In the genomic region with DNA sequence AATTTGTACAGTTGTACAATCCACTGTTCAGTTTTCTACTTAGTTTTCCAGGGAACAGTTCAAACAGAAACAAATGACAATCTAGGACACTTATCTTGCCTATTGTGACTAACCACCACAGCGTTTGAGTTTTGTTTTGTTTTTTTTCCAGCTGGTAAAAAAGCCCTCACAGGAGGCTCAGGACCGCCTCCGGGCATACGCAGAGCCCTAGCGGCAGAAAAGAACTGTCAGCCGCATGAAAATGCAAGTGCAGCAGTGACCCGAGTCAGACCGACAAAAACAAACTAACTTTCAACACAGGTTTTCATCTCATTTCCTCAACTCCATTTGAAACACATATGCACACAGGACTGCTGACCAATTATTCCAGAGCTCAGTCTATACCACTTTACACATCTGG, we compare ENCODE assay signal across 14 cellular contexts.
DNase-seq lines count a peak whose midpoint lies in the region; ATAC-seq and TF ChIP-seq lines count a peak whose summit lies in the region.
"Had no signal": no experiment of that assay in that cellular context is flagged by ENCODE, and none has a peak within 500 bp of the region (broad histone marks: within the 10 kb centered on the region; RNA-seq: fewer than 3 reads in every experiment).

No MANE protein-coding gene starts in this region.

- peaks cover 5% of the 10 kb centered on the region for H3K4me1 Mint-ChIP-seq in activated T-cell treated with anti-CD3 and anti-CD28 coated beads, Interleukin-2, amount 50 U/mL, for 24 hours (ENCODE audit: low read depth)
- H3K4me1 Mint-ChIP-seq in stimulated activated naive B cell treated with anti-CD40 and anti-IgM and Interleukin-4, amounts not matched to agents 10 μg/mL and 1 μg/mL and 100 μg/mL, for 72 hours: peaks cover 3 to 5% of the 10 kb centered on the region in 2 donors
- H3K4me1 Mint-ChIP-seq: GM23338 had no signal

- TF ChIP-seq CTCF in AG09309 (IDR thresholded peaks at IDR 0.05; ENCODE audit: control insufficient read depth, insufficient read depth, low read depth, low read length, missing control alignments) (peak; percentile 22), astrocyte of the spinal cord (IDR thresholded peaks at IDR 0.05; ENCODE audit: low read depth, low read length) (peak; percentile 50), liver (IDR thresholded peaks at IDR 0.05; ENCODE audit: low read depth, low read length, missing input control) (peak; percentile 45)

- no peak for DNase-seq in AG09309 (ENCODE audit: low read depth)
- peak; percentile 51 for DNase-seq in astrocyte of the spinal cord (ENCODE audit: low read depth, low spot score)
- DNase-seq in activated T-cell treated with anti-CD3 and anti-CD28 coated beads, Interleukin-2, amount 50 U/mL, for 24 hours: no peak
- no peak for DNase-seq in stimulated activated naive B cell treated with anti-CD40 and anti-IgM and Interleukin-4, amounts not matched to agents 10 μg/mL and 1 μg/mL and 100 μg/mL, for 72 hours
- no peak for DNase-seq in NCI-H748 (lab: John Stamatoyannopoulos, UW; ENCODE audit: unreplicated experiment)
- DNase-seq: activated effector memory CD4-positive, alpha-beta T cell treated with anti-CD3 and anti-CD28 coated beads, Interleukin-2, amount 50 U/mL, for 16 hours; CD4-positive, CD25-positive, alpha-beta regulatory T cell; NCI-H446 treated with DMSO at 0.1 percent for 48 hours; right cardiac atrium; upper lobe of left lung had no signal

- H3K36me3 Mint-ChIP-seq in activated T-cell treated with anti-CD3 and anti-CD28 coated beads, Interleukin-2, amount 50 U/mL, for 24 hours (ENCODE audit: low read depth): no peaks in the 10 kb centered on the region
- no peaks in the 10 kb centered on the region for H3K36me3 Mint-ChIP-seq in stimulated activated naive B cell treated with anti-CD40 and anti-IgM and Interleukin-4, amounts not matched to agents 10 μg/mL and 1 μg/mL and 100 μg/mL, for 72 hours
- H3K36me3 Mint-ChIP-seq: CD4-positive, CD25-positive, alpha-beta regulatory T cell had no signal

- H3K27me3 ChIP-seq in liver (ENCODE audit: control insufficient read depth in 4 of 4, insufficient read depth in 4 of 4, low read length in 3 of 4): no peaks in the 10 kb centered on the region
- H3K27me3 ChIP-seq: upper lobe of left lung had no signal

- no peaks in the 10 kb centered on the region for H3K9me3 ChIP-seq in liver (ENCODE audit: control insufficient read depth in 4 of 4, low read length in 3 of 4)
- H3K9me3 ChIP-seq: upper lobe of left lung had no signal

- no peaks in the 10 kb centered on the region for H3K36me3 ChIP-seq in liver (ENCODE audit: control insufficient read depth in 4 of 4, insufficient read depth in 3 of 4, low read depth in 1 of 4, low read length in 3 of 4)
- H3K36me3 ChIP-seq: upper lobe of left lung had no signal

- H3K4me3 ChIP-seq in AG09309 (ENCODE audit: control insufficient read depth, low read depth, low read length) (no peak overlapping the region), astrocyte of the spinal cord (ENCODE audit: low read depth, low read length) (no peak overlapping the region), liver (ENCODE audit: low read depth in 1 of 3, low read length in 3 of 3) (peak overlapping the region in 1 of 3 donors; percentile 39)
- H3K4me3 ChIP-seq: GM23338, upper lobe of left lung had no signal

- ATAC-seq in HG03442 (IDR thresholded peaks at IDR 0.05; ENCODE audit: unreplicated experiment) (peak; percentile 39), HG03378 (IDR thresholded peaks at IDR 0.05; ENCODE audit: unreplicated experiment) (no peak)
- ATAC-seq in stimulated activated naive B cell treated with anti-CD40 and anti-IgM and Interleukin-4, amounts not matched to agents 10 μg/mL and 1 μg/mL and 100 μg/mL, for 72 hours (replicated peaks): no peak
- ATAC-seq: GM23338 had no signal

- H3K27me3 Mint-ChIP-seq in activated T-cell treated with anti-CD3 and anti-CD28 coated beads, Interleukin-2, amount 50 U/mL, for 24 hours: no peaks in the 10 kb centered on the region
- no peaks in the 10 kb centered on the region for H3K27me3 Mint-ChIP-seq in stimulated activated naive B cell treated with anti-CD40 and anti-IgM and Interleukin-4, amounts not matched to agents 10 μg/mL and 1 μg/mL and 100 μg/mL, for 72 hours
- H3K27me3 Mint-ChIP-seq: CD4-positive, CD25-positive, alpha-beta regulatory T cell had no signal

- H3K9ac ChIP-seq in liver (ENCODE audit: low read depth in 1 of 2, low read length in 2 of 2): peak overlapping the region in 1 of 2 donors; percentile 50

- WGBS in liver: 35% methylated on average over 8 of the region's 8 CpGs

- H3K4me1 ChIP-seq in liver (ENCODE audit: control insufficient read depth in 4 of 4, insufficient read depth in 4 of 4, low read length in 3 of 4): peaks cover 0 to 15% (median 7%) of the 10 kb centered on the region in 4 donors

- in situ Hi-C loops in astrocyte of the spinal cord (cut with HindIII; ENCODE audit: low sequenced_read_pairs): no loop called here

- H3K27ac ChIP-seq in liver (ENCODE audit: low read depth in 1 of 2, low read length in 2 of 2): peak overlapping the region in 1 of 2 donors; percentile 46
- H3K27ac ChIP-seq: upper lobe of left lung had no signal

- no peak overlapping the region for H3K27ac Mint-ChIP-seq in activated T-cell treated with anti-CD3 and anti-CD28 coated beads, Interleukin-2, amount 50 U/mL, for 24 hours
- H3K27ac Mint-ChIP-seq in stimulated activated naive B cell treated with anti-CD40 and anti-IgM and Interleukin-4, amounts not matched to agents 10 μg/mL and 1 μg/mL and 100 μg/mL, for 72 hours: no peak overlapping the region
- H3K27ac Mint-ChIP-seq: CD4-positive, CD25-positive, alpha-beta regulatory T cell; GM23338 had no signal

- H3K9me3 Mint-ChIP-seq in activated T-cell treated with anti-CD3 and anti-CD28 coated beads, Interleukin-2, amount 50 U/mL, for 24 hours: no peaks in the 10 kb centered on the region
- no peaks in the 10 kb centered on the region for H3K9me3 Mint-ChIP-seq in stimulated activated naive B cell treated with anti-CD40 and anti-IgM and Interleukin-4, amounts not matched to agents 10 μg/mL and 1 μg/mL and 100 μg/mL, for 72 hours
- H3K9me3 Mint-ChIP-seq: CD4-positive, CD25-positive, alpha-beta regulatory T cell; GM23338 had no signal

- TF ChIP-seq RAD21 in liver (IDR thresholded peaks at IDR 0.05): peak; percentile 41 to 67

- H3K4me3 Mint-ChIP-seq in activated T-cell treated with anti-CD3 and anti-CD28 coated beads, Interleukin-2, amount 50 U/mL, for 24 hours: no peak overlapping the region
- H3K4me3 Mint-ChIP-seq in stimulated activated naive B cell treated with anti-CD40 and anti-IgM and Interleukin-4, amounts not matched to agents 10 μg/mL and 1 μg/mL and 100 μg/mL, for 72 hours: no peak overlapping the region
- H3K4me3 Mint-ChIP-seq: CD4-positive, CD25-positive, alpha-beta regulatory T cell; GM23338 had no signal

TF ChIP-seq in liver, 16 proteins besides CTCF, POLR2A, EP300 and RAD21:
- TF ChIP-seq, protein P1, sequence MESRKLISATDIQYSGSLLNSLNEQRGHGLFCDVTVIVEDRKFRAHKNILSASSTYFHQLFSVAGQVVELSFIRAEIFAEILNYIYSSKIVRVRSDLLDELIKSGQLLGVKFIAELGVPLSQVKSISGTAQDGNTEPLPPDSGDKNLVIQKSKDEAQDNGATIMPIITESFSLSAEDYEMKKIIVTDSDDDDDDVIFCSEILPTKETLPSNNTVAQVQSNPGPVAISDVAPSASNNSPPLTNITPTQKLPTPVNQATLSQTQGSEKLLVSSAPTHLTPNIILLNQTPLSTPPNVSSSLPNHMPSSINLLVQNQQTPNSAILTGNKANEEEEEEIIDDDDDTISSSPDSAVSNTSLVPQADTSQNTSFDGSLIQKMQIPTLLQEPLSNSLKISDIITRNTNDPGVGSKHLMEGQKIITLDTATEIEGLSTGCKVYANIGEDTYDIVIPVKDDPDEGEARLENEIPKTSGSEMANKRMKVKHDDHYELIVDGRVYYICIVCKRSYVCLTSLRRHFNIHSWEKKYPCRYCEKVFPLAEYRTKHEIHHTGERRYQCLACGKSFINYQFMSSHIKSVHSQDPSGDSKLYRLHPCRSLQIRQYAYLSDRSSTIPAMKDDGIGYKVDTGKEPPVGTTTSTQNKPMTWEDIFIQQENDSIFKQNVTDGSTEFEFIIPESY (IDR thresholded peaks at IDR 0.05): no peak
- TF ChIP-seq, protein P2, sequence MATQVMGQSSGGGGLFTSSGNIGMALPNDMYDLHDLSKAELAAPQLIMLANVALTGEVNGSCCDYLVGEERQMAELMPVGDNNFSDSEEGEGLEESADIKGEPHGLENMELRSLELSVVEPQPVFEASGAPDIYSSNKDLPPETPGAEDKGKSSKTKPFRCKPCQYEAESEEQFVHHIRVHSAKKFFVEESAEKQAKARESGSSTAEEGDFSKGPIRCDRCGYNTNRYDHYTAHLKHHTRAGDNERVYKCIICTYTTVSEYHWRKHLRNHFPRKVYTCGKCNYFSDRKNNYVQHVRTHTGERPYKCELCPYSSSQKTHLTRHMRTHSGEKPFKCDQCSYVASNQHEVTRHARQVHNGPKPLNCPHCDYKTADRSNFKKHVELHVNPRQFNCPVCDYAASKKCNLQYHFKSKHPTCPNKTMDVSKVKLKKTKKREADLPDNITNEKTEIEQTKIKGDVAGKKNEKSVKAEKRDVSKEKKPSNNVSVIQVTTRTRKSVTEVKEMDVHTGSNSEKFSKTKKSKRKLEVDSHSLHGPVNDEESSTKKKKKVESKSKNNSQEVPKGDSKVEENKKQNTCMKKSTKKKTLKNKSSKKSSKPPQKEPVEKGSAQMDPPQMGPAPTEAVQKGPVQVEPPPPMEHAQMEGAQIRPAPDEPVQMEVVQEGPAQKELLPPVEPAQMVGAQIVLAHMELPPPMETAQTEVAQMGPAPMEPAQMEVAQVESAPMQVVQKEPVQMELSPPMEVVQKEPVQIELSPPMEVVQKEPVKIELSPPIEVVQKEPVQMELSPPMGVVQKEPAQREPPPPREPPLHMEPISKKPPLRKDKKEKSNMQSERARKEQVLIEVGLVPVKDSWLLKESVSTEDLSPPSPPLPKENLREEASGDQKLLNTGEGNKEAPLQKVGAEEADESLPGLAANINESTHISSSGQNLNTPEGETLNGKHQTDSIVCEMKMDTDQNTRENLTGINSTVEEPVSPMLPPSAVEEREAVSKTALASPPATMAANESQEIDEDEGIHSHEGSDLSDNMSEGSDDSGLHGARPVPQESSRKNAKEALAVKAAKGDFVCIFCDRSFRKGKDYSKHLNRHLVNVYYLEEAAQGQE (IDR thresholded peaks at IDR 0.05): peak; percentile 15
